21 cellular contexts compared by ENCODE assay signal in genomic region chr5:141490271-141490670, GRCh38. TPM values are rescaled to one million over a fixed set of nuclear protein-coding genes. Genes with fewer than 3 reads are reported as not detected.
"Had no signal": no experiment of that assay in that cellular context is flagged by ENCODE, and none has a peak within 500 bp of the region (broad histone marks: within the 10 kb centered on the region; RNA-seq: fewer than 3 reads in every experiment).

No MANE protein-coding gene starts in this region.

- H3K27me3 ChIP-seq: ascending aorta, ovary, tibial artery had no signal

- H3K4me2 ChIP-seq: neural progenitor cell had no signal

- ATAC-seq: activated T-cell treated with anti-CD3 and anti-CD28 coated beads, Interleukin-2, amount 50 U/mL, for 72 hours; lower lobe of right lung; naive thymus-derived CD4-positive, alpha-beta T cell had no signal

- H3K4me1 ChIP-seq: colonic mucosa, prostate gland had no signal

- H2AFZ ChIP-seq: neural progenitor cell had no signal

- H3K9me3 ChIP-seq: ascending aorta, colonic mucosa, lower lobe of right lung, ovary, prostate gland, tibial artery had no signal

- H3K27ac ChIP-seq: colonic mucosa, lower lobe of right lung, neural progenitor cell, ovary, prostate gland had no signal

- H3K36me3 ChIP-seq: colonic mucosa, neural progenitor cell, ovary, prostate gland had no signal

- H3K4me3 ChIP-seq: colonic mucosa, lower lobe of right lung, neural progenitor cell, ovary, prostate gland, tibial artery had no signal

- DNase-seq: activated B cell treated with CpG ODN at 0.5 μM for 24 hours; activated CD4-positive, alpha-beta memory T cell treated with anti-CD3 and anti-CD28 coated beads, Interleukin-2, amount 10 ng/mL, durations not matched to agents 7 days and 5 days; activated CD4-positive, alpha-beta T cell treated with anti-CD3 and anti-CD28 coated beads for 4 hours; activated effector memory CD4-positive, alpha-beta T cell treated with anti-CD3 and anti-CD28 coated beads, Interleukin-2, amount 50 U/mL, for 16 hours; activated naive CD4-positive, alpha-beta T cell treated with anti-CD3 and anti-CD28 coated beads, Interleukin-2, amount 50 U/mL, for 16 hours; activated T-cell treated with anti-CD3 and anti-CD28 coated beads, Interleukin-2, amount 50 U/mL, for 72 hours; colonic mucosa; erythroblast; foreskin fibroblast; lower lobe of right lung; naive thymus-derived CD4-positive, alpha-beta T cell; stimulated activated CD4-positive, alpha-beta T cell treated with anti-CD3 and anti-CD28 coated beads, Interleukin-12 subunit alpha, Interleukin-12 subunit beta, amount 100 ng/mL, for 4 hours; stimulated activated CD4-positive, alpha-beta T cell treated with anti-CD3 and anti-CD28 coated beads, Interleukin-4, amount 100 ng/mL, for 4 hours; substantia nigra; T-helper 9 cell; tibial artery had no signal

RNA-seq across cellular contexts. Expression of gene PCDHGC5, which starts 1.4 kb away (rescaled TPM):
- total RNA-seq: activated CD4-positive, alpha-beta memory T cell treated with anti-CD3 and anti-CD28 coated beads, Interleukin-2, amount 10 ng/mL, durations not matched to agents 7 days and 5 days; activated T-cell treated with anti-CD3 and anti-CD28 coated beads, Interleukin-2, amount 50 U/mL, for 72 hours; T-helper 1 cell treated with Interleukin-12 subunit alpha and Interleukin-12 subunit beta and Interleukin-4 antibody, amounts not matched to agents 30 ng/mL and 1 ng/mL, for 36 hours had no signal

RNA-seq across cellular contexts. Expression of gene PCDHGC4, which starts 5.4 kb away (rescaled TPM):
- total RNA-seq: activated CD4-positive, alpha-beta memory T cell treated with anti-CD3 and anti-CD28 coated beads, Interleukin-2, amount 10 ng/mL, durations not matched to agents 7 days and 5 days; activated T-cell treated with anti-CD3 and anti-CD28 coated beads, Interleukin-2, amount 50 U/mL, for 72 hours; T-helper 1 cell treated with Interleukin-12 subunit alpha and Interleukin-12 subunit beta and Interleukin-4 antibody, amounts not matched to agents 30 ng/mL and 1 ng/mL, for 36 hours had no signal

RNA-seq across cellular contexts. Expression of gene PCDHGC3, which starts 14.5 kb away (rescaled TPM):
- total RNA-seq: activated CD4-positive, alpha-beta memory T cell treated with anti-CD3 and anti-CD28 coated beads, Interleukin-2, amount 10 ng/mL, durations not matched to agents 7 days and 5 days; activated T-cell treated with anti-CD3 and anti-CD28 coated beads, Interleukin-2, amount 50 U/mL, for 72 hours; T-helper 1 cell treated with Interleukin-12 subunit alpha and Interleukin-12 subunit beta and Interleukin-4 antibody, amounts not matched to agents 30 ng/mL and 1 ng/mL, for 36 hours had no signal

RNA-seq across cellular contexts. Expression of gene PCDHGA12, which starts 60.0 kb away (rescaled TPM):
- total RNA-seq: activated CD4-positive, alpha-beta memory T cell treated with anti-CD3 and anti-CD28 coated beads, Interleukin-2, amount 10 ng/mL, durations not matched to agents 7 days and 5 days had no signal
